ENCODE assay signal across 13 cellular contexts in the genomic region with DNA sequence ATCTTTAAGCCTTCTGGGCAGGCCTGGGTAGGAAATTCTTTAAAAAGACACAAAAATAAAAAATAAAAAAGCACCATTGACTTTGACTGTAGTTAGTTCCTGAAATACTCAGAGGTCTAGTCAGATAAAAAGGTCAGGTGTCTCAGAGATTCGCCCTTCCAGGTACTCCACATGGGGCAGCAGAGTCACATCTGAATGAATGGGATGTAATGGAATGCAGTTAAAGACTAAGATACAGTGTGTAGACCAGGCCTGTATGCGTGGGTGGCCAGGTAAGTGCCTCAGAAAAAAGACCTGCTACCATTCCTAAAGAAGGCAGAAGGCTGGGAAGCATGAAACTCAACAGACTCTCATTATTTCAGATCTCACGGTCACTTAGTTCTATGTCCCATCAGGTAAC.
DNase-seq lines count a peak whose midpoint lies in the region; ATAC-seq and TF ChIP-seq lines count a peak whose summit lies in the region.
"Had no signal": no experiment of that assay in that cellular context is flagged by ENCODE, and none has a peak within 500 bp of the region (broad histone marks: within the 10 kb centered on the region; RNA-seq: fewer than 3 reads in every experiment).

No MANE protein-coding gene starts in this region.

- H3K4me3 ChIP-seq in DND-41 (ENCODE audit: low read depth in 1 of 2, low read length in 2 of 2): no peak overlapping the region
- H3K4me3 ChIP-seq: skin epidermis had no signal

- H3K27ac ChIP-seq in DND-41 (ENCODE audit: low read length): no peak overlapping the region
- H3K27ac ChIP-seq in H9 (ENCODE audit: insufficient read length, low read depth, low read length): no peak overlapping the region
- H3K27ac ChIP-seq: skin epidermis had no signal

- H3K4me1 ChIP-seq in DND-41 (ENCODE audit: insufficient read depth, low read length) (no peaks in the 10 kb centered on the region), H9 (ENCODE audit: insufficient read depth, low read length) (peaks cover 3% of the 10 kb centered on the region; the same call in 1 of the 2 replicates)

- WGBS in H9 (ENCODE audit: extremely low coverage, insufficient read length, low lambda C conversion rate): no CpG with 5 or more reads among the region's 3 CpGs

- no peak overlapping the region for H3K23ac ChIP-seq in H9 (ENCODE audit: insufficient read length, low read depth, low read length)

- H2BK15ac ChIP-seq in H9 (ENCODE audit: low read depth, low read length): no peak overlapping the region

- no peaks in the 10 kb centered on the region for H3K23me2 ChIP-seq in H9 (ENCODE audit: insufficient read length, low read depth, low read length, poor library complexity, severe bottlenecking)

- ATAC-seq in DND-41 (ENCODE audit: insufficient read depth, low read depth) (no peak), GM18909 (IDR thresholded peaks at IDR 0.05; ENCODE audit: poor library complexity, unreplicated experiment) (no peak)
- ATAC-seq: activated naive CD4-positive, alpha-beta T cell treated with anti-CD3 and anti-CD28 coated beads, Interleukin-2, amount 50 U/mL, for 72 hours had no signal

- H4K5ac ChIP-seq in H9 (ENCODE audit: insufficient read length, low read depth, low read length): no peak overlapping the region

- TF ChIP-seq CTCF in DND-41 (IDR thresholded peaks at IDR 0.05; ENCODE audit: borderline replicate concordance, extremely low read depth, low read length, poor library complexity, severe bottlenecking) (peak; percentile 32), H9 (conservative IDR thresholded peaks at IDR 0.05) (peak; percentile 66)

- no peak overlapping the region for H3K4ac ChIP-seq in H9 (ENCODE audit: low read depth, low read length)

- H4K91ac ChIP-seq in H9 (ENCODE audit: insufficient read length, low read depth, low read length): no peak overlapping the region

- no peak overlapping the region for H4K8ac ChIP-seq in H9 (replicated peaks; ENCODE audit: insufficient read length, low read depth, low read length)

- no peaks in the 10 kb centered on the region for H3K36me3 Mint-ChIP-seq in H9 (ENCODE audit: insufficient read depth in 1 of 3, low read depth in 3 of 3)
- H3K36me3 Mint-ChIP-seq: activated naive CD4-positive, alpha-beta T cell treated with anti-CD3 and anti-CD28 coated beads, Interleukin-2, amount 50 U/mL, for 72 hours had no signal

- no peak overlapping the region for H3K9ac ChIP-seq in DND-41 (ENCODE audit: low read depth, low read length)
- no peak overlapping the region for H3K9ac ChIP-seq in H9 (ENCODE audit: extremely low read depth, insufficient read length, low read length)

- H3K9me3 Mint-ChIP-seq in H9: no peaks in the 10 kb centered on the region
- H3K9me3 Mint-ChIP-seq: activated naive CD4-positive, alpha-beta T cell treated with anti-CD3 and anti-CD28 coated beads, Interleukin-2, amount 50 U/mL, for 72 hours had no signal

- no peak for DNase-seq in DND-41
- peak; percentile 60 for DNase-seq in H9
- peak; percentile 19 for DNase-seq in RKO (ENCODE audit: low spot score)
- peak; percentile 90 for DNase-seq in islet precursor cell
- no peak for DNase-seq in erythroblast (lab: John Stamatoyannopoulos, UW)
- no peak for DNase-seq in T-helper 2 cell
- DNase-seq: hippocampal formation, NCI-H2171 treated with DMSO at 0.1 percent for 48 hours, occipital lobe, Right ventricle myocardium superior had no signal

- H3K14ac ChIP-seq in H9 (ENCODE audit: insufficient read depth, low read length): no peak overlapping the region

- H3K27me3 ChIP-seq in DND-41 (ENCODE audit: insufficient read depth, low read length, poor library complexity): no peaks in the 10 kb centered on the region
- H3K27me3 ChIP-seq in H9 (ENCODE audit: insufficient read depth, low read length): no peaks in the 10 kb centered on the region

- H3K79me2 ChIP-seq in DND-41 (ENCODE audit: insufficient read depth, low read length) (no peaks in the 10 kb centered on the region), H9 (ENCODE audit: insufficient read depth, low read length) (no peaks in the 10 kb centered on the region)

- H3K9me3 ChIP-seq in DND-41 (ENCODE audit: insufficient read depth, low read length, severe bottlenecking) (no peaks in the 10 kb centered on the region), H9 (ENCODE audit: control insufficient read depth, low read depth, low read length) (no peaks in the 10 kb centered on the region)

- H2BK20ac ChIP-seq in H9 (ENCODE audit: low read depth, low read length, poor library complexity, severe bottlenecking): no peak overlapping the region

- H3K18ac ChIP-seq in H9 (ENCODE audit: insufficient read length, low read depth, low read length): no peak overlapping the region

- H2AFZ ChIP-seq in DND-41 (ENCODE audit: low read depth, low read length): no peak overlapping the region
- H2AFZ ChIP-seq in H9 (ENCODE audit: low read length): no peak overlapping the region

- H3K56ac ChIP-seq in H9 (ENCODE audit: insufficient read length, low read depth, low read length): no peak overlapping the region

- no peak overlapping the region for H3K27ac Mint-ChIP-seq in H9
- H3K27ac Mint-ChIP-seq: activated naive CD4-positive, alpha-beta T cell treated with anti-CD3 and anti-CD28 coated beads, Interleukin-2, amount 50 U/mL, for 72 hours had no signal

- no peak for TF ChIP-seq POLR2A in erythroblast (IDR thresholded peaks at IDR 0.05; ENCODE audit: low read length)

- H3K4me3 Mint-ChIP-seq in H9: no peak overlapping the region

- H2BK12ac ChIP-seq in H9 (ENCODE audit: insufficient read length, low read depth, low read length): no peak overlapping the region

- H3K4me1 Mint-ChIP-seq in H9: peaks cover 10 to 12% of the 10 kb centered on the region in 2 experiments

- no peaks in the 10 kb centered on the region for H3K36me3 ChIP-seq in DND-41 (ENCODE audit: insufficient read depth, low read length)

- H2BK120ac ChIP-seq in H9 (ENCODE audit: low read depth, low read length, poor library complexity, severe bottlenecking): no peak overlapping the region

- H2BK5ac ChIP-seq in H9 (ENCODE audit: insufficient read length, low read length): no peak overlapping the region

- H3K27me3 Mint-ChIP-seq in H9 (ENCODE audit: low read depth): peaks cover 8% of the 10 kb centered on the region

- H3T11ph ChIP-seq in H9 (ENCODE audit: low read length): no peak overlapping the region

- H2AK5ac ChIP-seq in H9 (ENCODE audit: insufficient read length, low read length): no peak overlapping the region

- no peaks in the 10 kb centered on the region for H4K20me1 ChIP-seq in DND-41 (ENCODE audit: insufficient read depth, low read length)
- H4K20me1 ChIP-seq in H9 (ENCODE audit: control insufficient read depth, insufficient read depth, insufficient read length): no peaks in the 10 kb centered on the region

- H3K79me1 ChIP-seq in H9 (ENCODE audit: insufficient read depth, low read depth, low read length, poor library complexity, severe bottlenecking): no peaks in the 10 kb centered on the region

- H3K4me2 ChIP-seq in DND-41 (ENCODE audit: insufficient read depth, low read length) (no peak overlapping the region), H9 (ENCODE audit: insufficient read depth, insufficient read length, low read length) (no peak overlapping the region)

Comparison
In these comparisons a context has a peak if more than half of its experiments do, and no peak if none do; other contexts are left out.
1. DNase-seq: peak in H9 (single experiment), RKO (single experiment) and islet precursor cell (single experiment); none in DND-41 (single experiment), erythroblast (0 of 2) and T-helper 2 cell (0 of 5).